Comparison of ENCODE assay signal across 19 cellular contexts in the genomic region with DNA sequence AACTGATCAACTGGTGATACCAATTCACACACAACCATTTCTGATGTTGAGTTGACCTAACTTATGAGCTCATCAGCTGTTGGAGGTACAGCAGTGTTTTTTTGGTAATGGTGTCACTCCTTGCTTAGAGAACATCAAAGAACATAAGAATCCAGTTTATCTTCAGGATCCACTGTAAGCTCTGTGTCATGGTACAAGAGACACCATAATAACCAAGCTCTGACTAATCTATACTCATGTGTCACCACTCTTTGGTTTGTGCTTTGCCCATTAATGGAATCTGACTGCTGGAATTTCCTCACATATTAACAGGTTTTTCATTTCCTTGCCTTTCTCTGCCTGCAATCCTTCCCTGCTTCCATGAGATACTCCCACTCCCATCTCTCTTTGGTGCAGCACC.
"Had no signal": no experiment of that assay in that cellular context is flagged by ENCODE, and none has a peak within 500 bp of the region (broad histone marks: within the 10 kb centered on the region; RNA-seq: fewer than 3 reads in every experiment).

No MANE protein-coding gene starts in this region.

- H3K4me1 ChIP-seq: esophagus squamous epithelium, stomach, upper lobe of left lung, uterus had no signal

- DNase-seq: effector memory CD4-positive, alpha-beta T cell; esophagus squamous epithelium; foreskin fibroblast; head of caudate nucleus; kidney; mammary epithelial cell; naive thymus-derived CD4-positive, alpha-beta T cell; right cardiac atrium; small intestine; stimulated activated CD4-positive, alpha-beta T cell treated with anti-CD3 and anti-CD28 coated beads, Interleukin-12 subunit alpha, Interleukin-12 subunit beta, amount 100 ng/mL, for 4 hours; stimulated activated naive CD4-positive, alpha-beta T cell; stomach; upper lobe of left lung; uterus had no signal

- H3K4me1 Mint-ChIP-seq: naive thymus-derived CD4-positive, alpha-beta T cell had no signal

- H3K36me3 Mint-ChIP-seq: naive thymus-derived CD4-positive, alpha-beta T cell had no signal

- ATAC-seq: left lobe of liver; naive thymus-derived CD4-positive, alpha-beta T cell; right cardiac atrium had no signal

- H3K4me3 ChIP-seq: esophagus squamous epithelium, hepatocyte, stomach, upper lobe of left lung, uterus had no signal

- H3K27ac ChIP-seq: epithelial cell of prostate, esophagus squamous epithelium, hepatocyte, neutrophil, stomach, upper lobe of left lung, uterus had no signal

- H2AFZ ChIP-seq: hepatocyte had no signal

- H3K4me2 ChIP-seq: hepatocyte had no signal

- H3K27ac Mint-ChIP-seq: naive thymus-derived CD4-positive, alpha-beta T cell had no signal

- H3K36me3 ChIP-seq: esophagus squamous epithelium, neutrophil, stomach, upper lobe of left lung, uterus had no signal

- H3K27me3 Mint-ChIP-seq: naive thymus-derived CD4-positive, alpha-beta T cell had no signal

- H3K27me3 ChIP-seq: esophagus squamous epithelium, hepatocyte, neutrophil, stomach, upper lobe of left lung, uterus had no signal

- H3K79me2 ChIP-seq: hepatocyte had no signal

- FAIRE-seq: endometrium, kidney, small intestine had no signal

- H3K9me3 ChIP-seq: esophagus squamous epithelium, neutrophil, uterus had no signal

- H3K4me3 Mint-ChIP-seq: naive thymus-derived CD4-positive, alpha-beta T cell had no signal
